16 cellular contexts compared by ENCODE assay signal in genomic region chr2:201275069-201275468, GRCh38. TPM values are rescaled to one million over a fixed set of nuclear protein-coding genes. Genes with fewer than 3 reads are reported as not detected.
DNase-seq lines count a peak whose midpoint lies in the region; ATAC-seq, FAIRE-seq and TF ChIP-seq lines count a peak whose summit lies in the region.
"Had no signal": no experiment of that assay in that cellular context is flagged by ENCODE, and none has a peak within 500 bp of the region (broad histone marks: within the 10 kb centered on the region; RNA-seq: fewer than 3 reads in every experiment).

No MANE protein-coding gene starts in this region.

- no peaks in the 10 kb centered on the region for H3K27me3 ChIP-seq in CD8-positive, alpha-beta memory T cell (ENCODE audit: insufficient read depth, low read length, poor library complexity, severe bottlenecking)
- H3K27me3 ChIP-seq: BE2C had no signal

- no peak overlapping the region for H3K27ac ChIP-seq in CD8-positive, alpha-beta memory T cell (ENCODE audit: low read depth, low read length)

- H3K27me3 Mint-ChIP-seq in activated naive CD4-positive, alpha-beta T cell treated with anti-CD3 and anti-CD28 coated beads, Interleukin-2, amount 10 ng/mL, durations not matched to agents 7 days and 5 days, result no peaks in the 10 kb centered on the region
- no peaks in the 10 kb centered on the region for H3K27me3 Mint-ChIP-seq in CD8-positive, alpha-beta memory T cell
- no peaks in the 10 kb centered on the region for H3K27me3 Mint-ChIP-seq in activated naive CD8-positive, alpha-beta T cell treated with anti-CD3 and anti-CD28 coated beads, Interleukin-2, amount 50 U/mL, for 24 hours
- H3K27me3 Mint-ChIP-seq: IgD-negative memory B cell had no signal

- CTCF ChIA-PET in activated naive CD4-positive, alpha-beta T cell treated with anti-CD3 and anti-CD28 coated beads, Interleukin-2, amount 10 ng/mL, durations not matched to agents 7 days and 5 days (lab: Charles Lee), result interaction anchor here (1.1 kb wide), 1 partner anchor 10 kb away, joined by 4 read pairs; no protein-coding TSS in a partner anchor
- CTCF ChIA-PET in CD8-positive, alpha-beta memory T cell (lab: Charles Lee), result interaction anchor here (2.4 kb wide), 1 partner anchor 42 kb away, joined by 9 read pairs; no protein-coding TSS in a partner anchor

- POLR2A ChIA-PET in CD8-positive, alpha-beta memory T cell (lab: Charles Lee), result interaction anchor here (0.6 to 1.0 kb wide), 2 partner anchors 16 to 19 kb away, joined by 3 read pairs; no protein-coding TSS in a partner anchor

- DNase-seq in activated naive CD4-positive, alpha-beta T cell treated with anti-CD3 and anti-CD28 coated beads, Interleukin-2, amount 10 ng/mL, durations not matched to agents 7 days and 5 days, result no peak
- no peak for DNase-seq in activated naive CD4-positive, alpha-beta T cell treated with anti-CD3 and anti-CD28 coated beads, Interleukin-2, amount 50 U/mL, for 72 hours (ENCODE audit: low spot score in 2 of 2)
- no peak for DNase-seq in CD8-positive, alpha-beta memory T cell
- DNase-seq in activated naive CD8-positive, alpha-beta T cell treated with anti-CD3 and anti-CD28 coated beads, Interleukin-2, amount 50 U/mL, for 24 hours, result no peak
- peak; percentile 46 for DNase-seq in putamen (ENCODE audit: low spot score)
- no peak for DNase-seq in NCI-H187 treated with DMSO at 0.1 percent for 48 hours (lab: John Stamatoyannopoulos, UW)
- no peak for DNase-seq in D721Med (ENCODE audit: insufficient read length, low spot score)
- DNase-seq: BE2C, DMS153, H9, NCI-H2029, NCI-H2171 treated with DMSO at 0.1 percent for 48 hours, NCI-H82, Right ventricle myocardium superior had no signal

- FAIRE-seq in D721Med (lab: Jason Lieb, UNC), result no peak

- H3K4me1 ChIP-seq in CD8-positive, alpha-beta memory T cell (ENCODE audit: insufficient read depth, low read length), result peaks cover 54% of the 10 kb centered on the region
- H3K4me1 ChIP-seq: BE2C had no signal

- no peak overlapping the region for H3K4me3 Mint-ChIP-seq in activated naive CD4-positive, alpha-beta T cell treated with anti-CD3 and anti-CD28 coated beads, Interleukin-2, amount 10 ng/mL, durations not matched to agents 7 days and 5 days
- H3K4me3 Mint-ChIP-seq in CD8-positive, alpha-beta memory T cell, result peak overlapping the region in 1 of 7 donors; percentile 44
- no peak overlapping the region for H3K4me3 Mint-ChIP-seq in activated naive CD8-positive, alpha-beta T cell treated with anti-CD3 and anti-CD28 coated beads, Interleukin-2, amount 50 U/mL, for 24 hours
- H3K4me3 Mint-ChIP-seq: H9 had no signal

- ATAC-seq in activated naive CD4-positive, alpha-beta T cell treated with anti-CD3 and anti-CD28 coated beads, Interleukin-2, amount 50 U/mL, for 72 hours, result no peak
- no peak for ATAC-seq in activated naive CD8-positive, alpha-beta T cell treated with anti-CD3 and anti-CD28 coated beads, Interleukin-2, amount 50 U/mL, for 24 hours
- ATAC-seq: Panc1 had no signal

- no peaks in the 10 kb centered on the region for H3K9me3 Mint-ChIP-seq in activated naive CD4-positive, alpha-beta T cell treated with anti-CD3 and anti-CD28 coated beads, Interleukin-2, amount 10 ng/mL, durations not matched to agents 7 days and 5 days
- peaks cover 0 to 7% of the 10 kb centered on the region in 2 donors for H3K9me3 Mint-ChIP-seq in activated naive CD4-positive, alpha-beta T cell treated with anti-CD3 and anti-CD28 coated beads, Interleukin-2, amount 50 U/mL, for 72 hours
- H3K9me3 Mint-ChIP-seq in CD8-positive, alpha-beta memory T cell, result no peaks in the 10 kb centered on the region
- no peaks in the 10 kb centered on the region for H3K9me3 Mint-ChIP-seq in activated naive CD8-positive, alpha-beta T cell treated with anti-CD3 and anti-CD28 coated beads, Interleukin-2, amount 50 U/mL, for 24 hours
- H3K9me3 Mint-ChIP-seq: H9, IgD-negative memory B cell had no signal

- H3K36me3 ChIP-seq in CD8-positive, alpha-beta memory T cell (ENCODE audit: insufficient read depth, low read length), result peaks cover 69% of the 10 kb centered on the region
- H3K36me3 ChIP-seq: BE2C had no signal

- peaks cover 81% of the 10 kb centered on the region for H3K36me3 Mint-ChIP-seq in activated naive CD4-positive, alpha-beta T cell treated with anti-CD3 and anti-CD28 coated beads, Interleukin-2, amount 10 ng/mL, durations not matched to agents 7 days and 5 days
- peaks cover 17 to 76% of the 10 kb centered on the region in 2 donors for H3K36me3 Mint-ChIP-seq in activated naive CD4-positive, alpha-beta T cell treated with anti-CD3 and anti-CD28 coated beads, Interleukin-2, amount 50 U/mL, for 72 hours
- H3K36me3 Mint-ChIP-seq in CD8-positive, alpha-beta memory T cell, result peaks cover 7 to 94% (median 40%) of the 10 kb centered on the region in 3 donors
- peaks cover 59% of the 10 kb centered on the region for H3K36me3 Mint-ChIP-seq in activated naive CD8-positive, alpha-beta T cell treated with anti-CD3 and anti-CD28 coated beads, Interleukin-2, amount 50 U/mL, for 24 hours (ENCODE audit: low read depth)

- peak overlapping the region; percentile 7 for H3K27ac Mint-ChIP-seq in activated naive CD4-positive, alpha-beta T cell treated with anti-CD3 and anti-CD28 coated beads, Interleukin-2, amount 10 ng/mL, durations not matched to agents 7 days and 5 days
- no peak overlapping the region for H3K27ac Mint-ChIP-seq in activated naive CD4-positive, alpha-beta T cell treated with anti-CD3 and anti-CD28 coated beads, Interleukin-2, amount 50 U/mL, for 72 hours
- peak overlapping the region; percentile 8 to 94 (median 61) for H3K27ac Mint-ChIP-seq in CD8-positive, alpha-beta memory T cell
- peak overlapping the region; percentile 4 for H3K27ac Mint-ChIP-seq in activated naive CD8-positive, alpha-beta T cell treated with anti-CD3 and anti-CD28 coated beads, Interleukin-2, amount 50 U/mL, for 24 hours
- H3K27ac Mint-ChIP-seq: H9, IgD-negative memory B cell had no signal

- H3K4me3 ChIP-seq in CD8-positive, alpha-beta memory T cell (ENCODE audit: low read length), result no peak overlapping the region

- H3K4me1 Mint-ChIP-seq in activated naive CD4-positive, alpha-beta T cell treated with anti-CD3 and anti-CD28 coated beads, Interleukin-2, amount 10 ng/mL, durations not matched to agents 7 days and 5 days, result peaks cover 49% of the 10 kb centered on the region
- peaks cover 64 to 84% (median 84%) of the 10 kb centered on the region in 3 donors for H3K4me1 Mint-ChIP-seq in CD8-positive, alpha-beta memory T cell
- H3K4me1 Mint-ChIP-seq in activated naive CD8-positive, alpha-beta T cell treated with anti-CD3 and anti-CD28 coated beads, Interleukin-2, amount 50 U/mL, for 24 hours, result peaks cover 38% of the 10 kb centered on the region
- H3K4me1 Mint-ChIP-seq: H9 had no signal

- no peaks in the 10 kb centered on the region for H3K9me3 ChIP-seq in CD8-positive, alpha-beta memory T cell (ENCODE audit: low read length)
- H3K9me3 ChIP-seq: BE2C had no signal

- no peak for TF ChIP-seq CTCF in D721Med (IDR thresholded peaks at IDR 0.05; ENCODE audit: insufficient read depth, missing control alignments)

RNA-seq across cellular contexts. Expression of gene CASP8, which starts 14.7 kb away (rescaled TPM):
- 10 to 100 TPM; 40.4 to 74.3 TPM for total RNA-seq in activated naive CD4-positive, alpha-beta T cell treated with anti-CD3 and anti-CD28 coated beads, Interleukin-2, amount 50 U/mL, for 72 hours
- 10 to 100 TPM; 48.1 to 55.5 TPM for total RNA-seq in CD8-positive, alpha-beta memory T cell
- 108 TPM for polyA plus RNA-seq in CD8-positive, alpha-beta memory T cell

Comparison
In these comparisons a context has a peak if more than half of its experiments do, and no peak if none do; other contexts are left out.
1. H3K27ac Mint-ChIP-seq: peak in activated naive CD4-positive, alpha-beta T cell treated with anti-CD3 and anti-CD28 coated beads, Interleukin-2, amount 10 ng/mL, durations not matched to agents 7 days and 5 days (single experiment), CD8-positive, alpha-beta memory T cell (8 of 8) and activated naive CD8-positive, alpha-beta T cell treated with anti-CD3 and anti-CD28 coated beads, Interleukin-2, amount 50 U/mL, for 24 hours (single experiment); none in activated naive CD4-positive, alpha-beta T cell treated with anti-CD3 and anti-CD28 coated beads, Interleukin-2, amount 50 U/mL, for 72 hours (0 of 2).